Comparison of ENCODE assay signal across 1 cellular context in genomic region chr4:69053309-69053868, GRCh38.
TF ChIP-seq lines count a peak whose summit lies in the region.

No MANE protein-coding gene starts in this region.

TF ChIP-seq in GM12878, 131 proteins besides CTCF, POLR2A, EP300 and RAD21:
- TF ChIP-seq IKZF1 (conservative IDR thresholded peaks at IDR 0.05): 0 out of 2 replicates have a peak, but pooled peaks have one; percentile 16
- TF ChIP-seq ZNF687 (IDR thresholded peaks at IDR 0.05): peak; percentile 62
